In the genomic region with DNA sequence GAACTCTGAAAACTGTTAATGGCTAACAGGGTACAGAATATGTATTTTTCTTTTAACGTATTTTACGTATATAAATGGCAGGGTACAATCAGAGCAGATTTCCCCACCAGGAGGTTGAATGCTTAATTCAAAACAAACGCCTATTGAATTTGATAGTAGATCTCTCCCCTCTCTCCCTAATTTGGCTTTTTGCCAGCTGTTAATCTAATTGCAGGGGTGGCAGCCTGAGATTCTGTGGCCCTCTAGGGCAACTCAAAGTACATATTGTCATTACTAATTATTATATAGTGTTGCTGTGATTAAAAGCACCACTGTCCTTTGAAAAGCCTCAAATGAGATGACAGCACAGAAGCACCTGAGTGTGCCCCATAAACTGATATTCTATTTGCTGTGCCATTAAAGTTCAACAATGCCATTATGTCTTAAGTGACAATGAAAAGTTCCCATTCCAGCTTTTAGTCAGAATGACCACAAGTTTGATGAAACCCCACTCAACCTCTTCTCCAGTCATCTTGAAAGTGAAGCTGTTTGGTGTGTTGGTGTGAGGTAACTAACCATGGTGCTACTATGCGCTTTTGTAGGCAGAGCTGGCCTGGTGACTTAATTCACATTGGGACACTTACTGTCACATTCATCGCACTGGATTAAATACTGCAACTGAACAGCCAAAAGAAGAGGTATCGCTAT, we compare ENCODE assay signal across 8 cellular contexts.
DNase-seq lines count a peak whose midpoint lies in the region; ATAC-seq and TF ChIP-seq lines count a peak whose summit lies in the region.

No MANE protein-coding gene starts in this region.

- DNase-seq in SIG-M5 treated with dmso at 0.1 percent for 504 hours (lab: John Stamatoyannopoulos, UW; ENCODE audit: unreplicated experiment) (peak; percentile 29), SIG-M5 (lab: John Stamatoyannopoulos, UW) (no peak), NCI-H1105 treated with DMSO at 0.1 percent for 48 hours (lab: John Stamatoyannopoulos, UW) (peak; percentile 84), adrenal gland (no peak), smooth muscle cell (lab: John Stamatoyannopoulos, UW; ENCODE audit: unreplicated experiment) (no peak), ecto neural progenitor cell (ENCODE audit: low spot score) (no peak)
- DNase-seq in central memory CD8-positive, alpha-beta T cell (ENCODE audit: low spot score in 2 of 2), result no peak

- peak overlapping the region; percentile 90 for H3K27ac Mint-ChIP-seq in central memory CD8-positive, alpha-beta T cell (ENCODE audit: low read depth)

- no peak for TF ChIP-seq POLR2A in adrenal gland (IDR thresholded peaks at IDR 0.05)

- H3K9ac ChIP-seq in smooth muscle cell (ENCODE audit: low read depth), result no peak overlapping the region

- H3F3A ChIP-seq in smooth muscle cell (ENCODE audit: low read depth), result no peaks in the 10 kb centered on the region

- no peaks in the 10 kb centered on the region for H3K27me3 ChIP-seq in adrenal gland
- H3K27me3 ChIP-seq in smooth muscle cell (ENCODE audit: low read depth), result no peaks in the 10 kb centered on the region

- no peaks in the 10 kb centered on the region for H3K27me3 Mint-ChIP-seq in central memory CD8-positive, alpha-beta T cell

- H3K4me1 ChIP-seq in adrenal gland (replicated peaks in 1 of 2) (peaks cover 0 to 10% of the 10 kb centered on the region in 2 donors), smooth muscle cell (ENCODE audit: low read depth) (no peaks in the 10 kb centered on the region)

- H3K4me1 Mint-ChIP-seq in central memory CD8-positive, alpha-beta T cell, result peaks cover 42% of the 10 kb centered on the region

- peaks cover 2% of the 10 kb centered on the region for H3K36me3 Mint-ChIP-seq in central memory CD8-positive, alpha-beta T cell (ENCODE audit: insufficient read depth)

- no peak overlapping the region for H3K4me2 ChIP-seq in smooth muscle cell

- H3K27ac ChIP-seq in adrenal gland (no peak overlapping the region), smooth muscle cell (ENCODE audit: low read depth) (no peak overlapping the region)

- TF ChIP-seq CTCF in adrenal gland (IDR thresholded peaks at IDR 0.05) (no peak), smooth muscle cell (IDR thresholded peaks at IDR 0.05; ENCODE audit: borderline replicate concordance, insufficient read depth, poor library complexity, severe bottlenecking) (no peak)

- H3K4me3 ChIP-seq in adrenal gland, result no peak overlapping the region
- no peak overlapping the region for H3K4me3 ChIP-seq in smooth muscle cell

- intact Hi-C loops in adrenal gland (cut with DNase I), result no loop called here

- H4K20me1 ChIP-seq in smooth muscle cell (ENCODE audit: low read depth), result no peaks in the 10 kb centered on the region

- no peaks in the 10 kb centered on the region for H3K9me3 ChIP-seq in adrenal gland (replicated peaks in 1 of 3)
- H3K9me3 ChIP-seq in smooth muscle cell (replicated peaks; ENCODE audit: low read depth), result no peaks in the 10 kb centered on the region

- ATAC-seq in HG02571 (IDR thresholded peaks at IDR 0.05; ENCODE audit: unreplicated experiment), result peak; percentile 73
- ATAC-seq in central memory CD8-positive, alpha-beta T cell (replicated peaks; ENCODE audit: extremely low read depth, poor library complexity, severe bottlenecking), result peak; percentile 24

- no peak overlapping the region for H2AFZ ChIP-seq in smooth muscle cell (ENCODE audit: low read depth)

- peak overlapping the region; percentile 67 for H3K4me3 Mint-ChIP-seq in central memory CD8-positive, alpha-beta T cell

- peaks cover 5% of the 10 kb centered on the region for H3K9me3 Mint-ChIP-seq in central memory CD8-positive, alpha-beta T cell

- H3K79me2 ChIP-seq in smooth muscle cell (ENCODE audit: low read depth), result no peaks in the 10 kb centered on the region

- 89 to 93% (median 89%) methylated on average over 6 of the region's 6 CpGs for WGBS in adrenal gland, 4 donors
- 98% methylated on average over 6 of the region's 6 CpGs for WGBS in smooth muscle cell (ENCODE audit: low lambda C conversion rate)

- H3K36me3 ChIP-seq in adrenal gland (replicated peaks in 1 of 2), result no peaks in the 10 kb centered on the region
- H3K36me3 ChIP-seq in smooth muscle cell (ENCODE audit: low read depth), result no peaks in the 10 kb centered on the region

Comparison
In these comparisons a context has a peak if more than half of its experiments do, and no peak if none do; other contexts are left out.
1. DNase-seq: peak in SIG-M5 treated with dmso at 0.1 percent for 504 hours (single experiment) and NCI-H1105 treated with DMSO at 0.1 percent for 48 hours (single experiment); none in SIG-M5 (single experiment), central memory CD8-positive, alpha-beta T cell (0 of 2), adrenal gland (0 of 7), smooth muscle cell (single experiment) and ecto neural progenitor cell (single experiment).